8 cellular contexts compared by ENCODE assay signal in the genomic region with DNA sequence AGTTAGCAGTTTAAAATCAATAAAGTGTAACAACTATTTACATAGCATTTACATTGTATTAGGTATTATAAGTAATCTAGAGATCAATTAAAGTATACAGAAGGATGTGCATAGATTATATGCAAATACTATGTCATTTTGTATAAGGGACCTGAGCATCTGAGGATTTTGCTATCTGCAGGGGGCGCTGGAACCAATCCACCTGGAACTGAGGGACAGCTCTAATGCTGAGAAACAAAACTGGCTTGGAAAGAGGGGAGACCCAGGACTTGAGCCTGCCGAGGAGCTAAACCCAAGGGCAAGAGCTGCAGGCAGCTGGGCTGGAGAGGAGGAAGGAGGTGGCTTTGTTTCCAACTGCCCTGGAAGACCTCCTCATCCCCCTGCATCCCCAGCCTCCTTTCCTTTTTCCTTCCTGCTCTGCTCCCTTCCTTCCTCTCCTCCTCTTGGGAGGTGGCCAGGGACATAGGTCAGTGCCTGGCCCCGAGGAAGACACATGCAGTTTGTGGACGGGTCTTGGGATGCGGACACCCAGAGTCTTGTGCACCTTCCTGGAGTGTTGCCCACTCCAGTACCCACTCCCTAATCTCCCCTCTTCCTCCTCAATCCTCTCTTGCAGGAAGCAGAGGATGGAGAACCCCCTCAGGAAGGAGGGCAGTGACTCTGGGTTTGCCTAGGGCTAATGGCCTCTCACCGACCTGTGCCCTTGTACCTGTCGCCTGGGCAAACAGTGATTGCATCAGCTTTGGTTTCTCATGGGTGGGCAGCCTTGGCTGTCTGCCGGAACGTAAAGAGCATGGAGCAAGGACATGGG. TPM values are rescaled to one million over a fixed set of nuclear protein-coding genes. Genes with fewer than 3 reads are reported as not detected.
DNase-seq lines count a peak whose midpoint lies in the region; ATAC-seq and TF ChIP-seq lines count a peak whose summit lies in the region.

No MANE protein-coding gene starts in this region.

- H2AFZ ChIP-seq in KMS-11 (ENCODE audit: low read depth): no peak overlapping the region

- no peak overlapping the region for H3K9ac ChIP-seq in KMS-11

- no peaks in the 10 kb centered on the region for H4K20me1 ChIP-seq in KMS-11 (ENCODE audit: insufficient read depth)

- no peaks in the 10 kb centered on the region for H3K9me3 Mint-ChIP-seq in CD4-positive, CD25-positive, alpha-beta regulatory T cell

- no peaks in the 10 kb centered on the region for H3K36me3 ChIP-seq in CD4-positive, CD25-positive, alpha-beta regulatory T cell (ENCODE audit: control insufficient read depth, insufficient read depth, low read length)
- H3K36me3 ChIP-seq in KMS-11 (ENCODE audit: insufficient read depth) (no peaks in the 10 kb centered on the region), kidney epithelial cell (ENCODE audit: control insufficient read depth, insufficient read depth, low read length) (no peaks in the 10 kb centered on the region), left lung (no peaks in the 10 kb centered on the region), gastroesophageal sphincter (no peaks in the 10 kb centered on the region)

- no peak overlapping the region for H3K4me3 ChIP-seq in CD4-positive, CD25-positive, alpha-beta regulatory T cell (ENCODE audit: low read depth, low read length)
- no peak overlapping the region for H3K4me3 ChIP-seq in KMS-11 (IDR thresholded peaks at IDR 0.05; ENCODE audit: insufficient read depth, low read depth, low read length)
- H3K4me3 ChIP-seq in kidney epithelial cell (ENCODE audit: low read depth, low read length): no peak overlapping the region
- no peak overlapping the region for H3K4me3 ChIP-seq in left lung
- no peak overlapping the region for H3K4me3 ChIP-seq in gastroesophageal sphincter

- H3K4me1 ChIP-seq in CD4-positive, CD25-positive, alpha-beta regulatory T cell (ENCODE audit: control insufficient read depth, insufficient read depth, low read length, poor library complexity, severe bottlenecking): peaks cover 3% of the 10 kb centered on the region
- H3K4me1 ChIP-seq in KMS-11 (ENCODE audit: low read depth, poor library complexity, severe bottlenecking): peaks cover 10% of the 10 kb centered on the region
- no peaks in the 10 kb centered on the region for H3K4me1 ChIP-seq in left lung
- H3K4me1 ChIP-seq in gastroesophageal sphincter: no peaks in the 10 kb centered on the region

- peaks cover 4% of the 10 kb centered on the region for H3K27me3 Mint-ChIP-seq in CD4-positive, CD25-positive, alpha-beta regulatory T cell

- H3K79me2 ChIP-seq in KMS-11 (ENCODE audit: insufficient read depth, low read depth): no peaks in the 10 kb centered on the region

- TF ChIP-seq EP300 in gastroesophageal sphincter (IDR thresholded peaks at IDR 0.05): no peak

- ATAC-seq in CD4-positive, CD25-positive, alpha-beta regulatory T cell (ENCODE audit: low read depth in 2 of 2): no peak
- ATAC-seq in left lung (no peak), GM18861 (IDR thresholded peaks at IDR 0.05; ENCODE audit: unreplicated experiment) (no peak), gastroesophageal sphincter (no peak)

- no peak for TF ChIP-seq POLR2A in gastroesophageal sphincter (IDR thresholded peaks at IDR 0.05)

- H3K4me3 Mint-ChIP-seq in CD4-positive, CD25-positive, alpha-beta regulatory T cell: no peak overlapping the region

- DNase-seq in CD4-positive, CD25-positive, alpha-beta regulatory T cell: peak in 2 of 3 donors; percentile 26 to 57
- peak; percentile 60 for DNase-seq in activated CD8-positive, alpha-beta memory T cell treated with anti-CD3 and anti-CD28 coated beads, Interleukin-2, amount 50 U/mL, for 4 hours
- DNase-seq in kidney epithelial cell (ENCODE audit: low read depth): no peak
- no peak for DNase-seq in GF-D8 (lab: John Stamatoyannopoulos, UW)
- no peak for DNase-seq in left lung

- peaks cover 0 to 12% (median 4%) of the 10 kb centered on the region in 4 donors for H3K4me1 Mint-ChIP-seq in CD4-positive, CD25-positive, alpha-beta regulatory T cell

- no peak overlapping the region for H3K27ac Mint-ChIP-seq in CD4-positive, CD25-positive, alpha-beta regulatory T cell

- TF ChIP-seq CTCF in KMS-11 (conservative IDR thresholded peaks at IDR 0.05; ENCODE audit: low read depth, low read length) (peak; percentile 54), kidney epithelial cell (IDR thresholded peaks at IDR 0.05; ENCODE audit: insufficient read depth, low read length, poor library complexity, severe bottlenecking) (peak; percentile 32), left lung (IDR thresholded peaks at IDR 0.05) (no peak), gastroesophageal sphincter (IDR thresholded peaks at IDR 0.05) (no peak)

- no peaks in the 10 kb centered on the region for H3K27me3 ChIP-seq in CD4-positive, CD25-positive, alpha-beta regulatory T cell (ENCODE audit: control insufficient read depth, insufficient read depth, low read length)
- H3K27me3 ChIP-seq in KMS-11 (ENCODE audit: insufficient read depth, low read depth): no peaks in the 10 kb centered on the region
- H3K27me3 ChIP-seq in kidney epithelial cell (ENCODE audit: control insufficient read depth, insufficient read depth, low read length): no peaks in the 10 kb centered on the region
- no peaks in the 10 kb centered on the region for H3K27me3 ChIP-seq in left lung
- H3K27me3 ChIP-seq in gastroesophageal sphincter: peaks cover 8% of the 10 kb centered on the region

- no peak overlapping the region for H3K4me2 ChIP-seq in KMS-11

- H3K36me3 Mint-ChIP-seq in CD4-positive, CD25-positive, alpha-beta regulatory T cell: no peaks in the 10 kb centered on the region

- intact Hi-C loops in left lung (cut with DNase I): no loop called here

- no peaks in the 10 kb centered on the region for H3K9me3 ChIP-seq in CD4-positive, CD25-positive, alpha-beta regulatory T cell (ENCODE audit: control insufficient read depth in 2 of 2, low read length in 2 of 2)
- H3K9me3 ChIP-seq in left lung (no peaks in the 10 kb centered on the region), gastroesophageal sphincter (no peaks in the 10 kb centered on the region)

- 50 to 55% methylated on average over 2 to 6 of the region's 9 CpGs for WGBS in gastroesophageal sphincter (ENCODE audit: low coverage in 1 of 2), 2 donors

- no peak overlapping the region for H3K27ac ChIP-seq in CD4-positive, CD25-positive, alpha-beta regulatory T cell (ENCODE audit: insufficient read depth, low read length, poor library complexity, severe bottlenecking)
- no peak overlapping the region for H3K27ac ChIP-seq in KMS-11
- no peak overlapping the region for H3K27ac ChIP-seq in left lung
- no peak overlapping the region for H3K27ac ChIP-seq in gastroesophageal sphincter

RNA-seq across cellular contexts. Expression of a gene that starts 0.8 kb away (rescaled TPM):
- total RNA-seq in CD4-positive, CD25-positive, alpha-beta regulatory T cell: not detected
- not detected for polyA plus RNA-seq in CD4-positive, CD25-positive, alpha-beta regulatory T cell
- total RNA-seq in kidney epithelial cell (not detected in 2 replicates), left lung (not detected), gastroesophageal sphincter (not detected)

RNA-seq across cellular contexts. Expression of a gene that starts 32.2 kb away (rescaled TPM):
- not detected for total RNA-seq in CD4-positive, CD25-positive, alpha-beta regulatory T cell
- polyA plus RNA-seq in CD4-positive, CD25-positive, alpha-beta regulatory T cell: not detected
- total RNA-seq in kidney epithelial cell (not detected in 2 replicates), left lung (100 to 1,000 TPM in 1 of 2 donors, 1 to 10 TPM in 1; 2.3 to 113 TPM), gastroesophageal sphincter (100 to 1,000 TPM in 1 of 4 donors, 1 to 10 TPM in 3; 1.2 to 198 (median 1.4) TPM)

Comparison
In these comparisons a context has a peak if more than half of its experiments do, and no peak if none do; other contexts are left out.
1. DNase-seq: peak in CD4-positive, CD25-positive, alpha-beta regulatory T cell (2 of 3) and activated CD8-positive, alpha-beta memory T cell treated with anti-CD3 and anti-CD28 coated beads, Interleukin-2, amount 50 U/mL, for 4 hours (single experiment); none in kidney epithelial cell (single experiment), GF-D8 (single experiment) and left lung (0 of 2).
2. CTCF ChIP-seq: peak in KMS-11 (single experiment) and kidney epithelial cell (single experiment); none in left lung (0 of 2) and gastroesophageal sphincter (0 of 4).